ENCODE assay signal across 8 cellular contexts in the genomic region with DNA sequence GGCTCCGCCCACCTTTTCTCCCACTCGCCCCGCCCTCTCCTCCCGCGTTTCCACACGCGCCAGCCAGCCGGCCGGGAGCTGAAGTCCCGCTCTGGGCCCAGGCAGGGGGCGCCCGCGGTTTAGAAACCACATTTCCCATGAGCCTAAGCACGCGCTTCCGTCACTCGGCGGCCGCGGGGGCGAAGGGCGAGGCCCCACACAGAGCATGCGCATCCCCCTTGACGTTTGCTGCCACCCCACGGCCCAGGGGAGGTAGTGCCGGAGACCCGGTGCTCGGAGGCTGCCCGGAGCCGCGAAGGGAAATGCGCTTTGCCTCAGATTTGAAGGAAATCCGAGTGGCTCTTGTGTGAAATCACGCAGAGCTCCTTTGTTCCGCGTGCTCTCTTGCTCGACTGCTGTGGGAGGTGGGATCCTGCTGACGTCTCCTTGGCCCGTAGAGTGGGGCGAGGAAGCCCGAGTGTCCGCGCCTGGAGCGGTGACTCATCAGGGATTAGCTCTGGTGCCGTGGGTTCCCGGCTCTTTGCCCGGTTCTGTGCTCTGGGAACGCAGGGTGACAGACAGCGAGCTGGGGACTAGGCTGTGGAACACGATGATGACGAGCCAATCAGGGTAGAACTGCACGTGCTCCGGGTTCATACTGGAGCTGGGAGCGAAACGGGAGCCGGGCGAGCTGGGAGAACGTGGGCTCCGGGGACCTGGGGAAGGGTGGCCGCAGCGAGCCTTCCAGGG. TPM values are rescaled to one million over a fixed set of nuclear protein-coding genes. Genes with fewer than 3 reads are reported as not detected.
DNase-seq lines count a peak whose midpoint lies in the region; ATAC-seq and TF ChIP-seq lines count a peak whose summit lies in the region.

No MANE protein-coding gene starts in this region.

- H3K4me1 ChIP-seq in CD4-positive, CD25-positive, alpha-beta regulatory T cell (ENCODE audit: control insufficient read depth, insufficient read depth, low read length, poor library complexity, severe bottlenecking) = peaks cover 14% of the 10 kb centered on the region

- H3K36me3 Mint-ChIP-seq in CD4-positive, CD25-positive, alpha-beta regulatory T cell = no peaks in the 10 kb centered on the region

- H3K9me3 Mint-ChIP-seq in CD4-positive, CD25-positive, alpha-beta regulatory T cell = no peaks in the 10 kb centered on the region

- WGBS in lower leg skin, 2 donors = 0 to 1% methylated on average over 49 to 53 of the region's 61 CpGs

- H3K27ac ChIP-seq in CD4-positive, CD25-positive, alpha-beta regulatory T cell (ENCODE audit: insufficient read depth, low read length, poor library complexity, severe bottlenecking) = peak overlapping the region; percentile 94
- H3K27ac ChIP-seq in dorsolateral prefrontal cortex = peak overlapping the region; percentile 72 to 100 (median 97)

- peak; percentile 61 to 99 (median 94) for TF ChIP-seq CTCF in dorsolateral prefrontal cortex (IDR thresholded peaks at IDR 0.05 in 54 of 56, conservative IDR thresholded peaks at IDR 0.05 in 2 of 56; ENCODE audit: low read depth in 1 of 56, partially characterized antibody in 56 of 56)
- peak in 1 of 3 donors; percentile 92 for TF ChIP-seq CTCF in lower leg skin (IDR thresholded peaks at IDR 0.05)

- H3K4me1 Mint-ChIP-seq in CD4-positive, CD25-positive, alpha-beta regulatory T cell = peaks cover 15 to 25% (median 16%) of the 10 kb centered on the region in 4 donors

- peak overlapping the region; percentile 84 for H3K4me3 ChIP-seq in CD4-positive, CD25-positive, alpha-beta regulatory T cell (ENCODE audit: low read depth, low read length)
- H3K4me3 ChIP-seq in dorsolateral prefrontal cortex (peak overlapping the region; percentile 67 to 95 (median 85)), lower leg skin (ENCODE audit: low read depth, poor library complexity, severe bottlenecking) (peak overlapping the region; percentile 72)

- TF ChIP-seq POLR2A in lower leg skin (IDR thresholded peaks at IDR 0.05) = peak in 1 of 2 donors; percentile 38

- no peaks in the 10 kb centered on the region for H3K36me3 ChIP-seq in CD4-positive, CD25-positive, alpha-beta regulatory T cell (ENCODE audit: control insufficient read depth, insufficient read depth, low read length)

- intact Hi-C loops in dorsolateral prefrontal cortex (cut with DNase I) = loop anchor here (2.0 to 10.0 kb wide), 7 partner anchors 87 to 778 kb away; a partner anchor contains a TSS
- intact Hi-C loops in lower leg skin (cut with DNase I; ENCODE audit: low total_unique reads) = no loop called here

- peak overlapping the region; percentile 97 to 98 (median 98) for H3K27ac Mint-ChIP-seq in CD4-positive, CD25-positive, alpha-beta regulatory T cell

- no peaks in the 10 kb centered on the region for H3K27me3 Mint-ChIP-seq in CD4-positive, CD25-positive, alpha-beta regulatory T cell

- H3K9me3 ChIP-seq in CD4-positive, CD25-positive, alpha-beta regulatory T cell (ENCODE audit: control insufficient read depth in 2 of 2, low read length in 2 of 2) = no peaks in the 10 kb centered on the region

- peak overlapping the region; percentile 91 to 96 (median 94) for H3K4me3 Mint-ChIP-seq in CD4-positive, CD25-positive, alpha-beta regulatory T cell

- peak; percentile 96 to 100 (median 97) for DNase-seq in CD4-positive, CD25-positive, alpha-beta regulatory T cell
- DNase-seq in NCI-H748 treated with DMSO at 0.1 percent for 48 hours (lab: John Stamatoyannopoulos, UW) (peak; percentile 91), dorsolateral prefrontal cortex (peak; percentile 98 to 99 (median 99)), lower leg skin (ENCODE audit: low spot score in 2 of 2) (peak; percentile 98 to 100)
- peak; percentile 99 for DNase-seq in activated CD4-positive, alpha-beta T cell treated with anti-CD3 and anti-CD28 coated beads, Interleukin-2, amount 50 U/mL, for 48 hours
- DNase-seq in stimulated activated CD4-positive, alpha-beta T cell treated with anti-CD3 and anti-CD28 coated beads, Interleukin-4, amount 100 ng/mL, for 48 hours (ENCODE audit: low read depth in 2 of 2) = peak; percentile 98

- H3K27me3 ChIP-seq in CD4-positive, CD25-positive, alpha-beta regulatory T cell (ENCODE audit: control insufficient read depth, insufficient read depth, low read length) = peaks cover 4% of the 10 kb centered on the region
- H3K27me3 ChIP-seq in dorsolateral prefrontal cortex = no peaks in the 10 kb centered on the region

- peak; percentile 83 to 88 for ATAC-seq in CD4-positive, CD25-positive, alpha-beta regulatory T cell (ENCODE audit: low read depth in 2 of 2)
- ATAC-seq in GM19395 (IDR thresholded peaks at IDR 0.05; ENCODE audit: unreplicated experiment) (peak; percentile 87), HG03565 (IDR thresholded peaks at IDR 0.05; ENCODE audit: unreplicated experiment) (peak; percentile 82)

RNA-seq across cellular contexts. Expression of a gene that starts 0.4 kb away (rescaled TPM):
- 6.6 TPM for total RNA-seq in CD4-positive, CD25-positive, alpha-beta regulatory T cell
- 1 to 10 TPM; 1.5 to 6.3 (median 4.1) TPM for polyA plus RNA-seq in CD4-positive, CD25-positive, alpha-beta regulatory T cell
- total RNA-seq in dorsolateral prefrontal cortex (10 to 100 TPM; 10.8 to 32.0 (median 18.0) TPM), lower leg skin (10 to 100 TPM; 21.7 to 46.2 (median 26.1) TPM)

Comparison
In these comparisons a context has a peak if more than half of its experiments do, and no peak if none do; other contexts are left out.
1. Peak in every context shown above with its lines: DNase-seq, ATAC-seq, H3K4me3 ChIP-seq and H3K27ac ChIP-seq.